In genomic region chr11:46336781-46337180, GRCh38 we compare ENCODE assay signal across 1 cellular context.
TF ChIP-seq lines count a peak whose summit lies in the region.

No MANE protein-coding gene starts in this region.

TF ChIP-seq in K562, 482 proteins besides CTCF, POLR2A, EP300 and RAD21 (continued from another document and continues in another):
- TF ChIP-seq, protein P1, sequence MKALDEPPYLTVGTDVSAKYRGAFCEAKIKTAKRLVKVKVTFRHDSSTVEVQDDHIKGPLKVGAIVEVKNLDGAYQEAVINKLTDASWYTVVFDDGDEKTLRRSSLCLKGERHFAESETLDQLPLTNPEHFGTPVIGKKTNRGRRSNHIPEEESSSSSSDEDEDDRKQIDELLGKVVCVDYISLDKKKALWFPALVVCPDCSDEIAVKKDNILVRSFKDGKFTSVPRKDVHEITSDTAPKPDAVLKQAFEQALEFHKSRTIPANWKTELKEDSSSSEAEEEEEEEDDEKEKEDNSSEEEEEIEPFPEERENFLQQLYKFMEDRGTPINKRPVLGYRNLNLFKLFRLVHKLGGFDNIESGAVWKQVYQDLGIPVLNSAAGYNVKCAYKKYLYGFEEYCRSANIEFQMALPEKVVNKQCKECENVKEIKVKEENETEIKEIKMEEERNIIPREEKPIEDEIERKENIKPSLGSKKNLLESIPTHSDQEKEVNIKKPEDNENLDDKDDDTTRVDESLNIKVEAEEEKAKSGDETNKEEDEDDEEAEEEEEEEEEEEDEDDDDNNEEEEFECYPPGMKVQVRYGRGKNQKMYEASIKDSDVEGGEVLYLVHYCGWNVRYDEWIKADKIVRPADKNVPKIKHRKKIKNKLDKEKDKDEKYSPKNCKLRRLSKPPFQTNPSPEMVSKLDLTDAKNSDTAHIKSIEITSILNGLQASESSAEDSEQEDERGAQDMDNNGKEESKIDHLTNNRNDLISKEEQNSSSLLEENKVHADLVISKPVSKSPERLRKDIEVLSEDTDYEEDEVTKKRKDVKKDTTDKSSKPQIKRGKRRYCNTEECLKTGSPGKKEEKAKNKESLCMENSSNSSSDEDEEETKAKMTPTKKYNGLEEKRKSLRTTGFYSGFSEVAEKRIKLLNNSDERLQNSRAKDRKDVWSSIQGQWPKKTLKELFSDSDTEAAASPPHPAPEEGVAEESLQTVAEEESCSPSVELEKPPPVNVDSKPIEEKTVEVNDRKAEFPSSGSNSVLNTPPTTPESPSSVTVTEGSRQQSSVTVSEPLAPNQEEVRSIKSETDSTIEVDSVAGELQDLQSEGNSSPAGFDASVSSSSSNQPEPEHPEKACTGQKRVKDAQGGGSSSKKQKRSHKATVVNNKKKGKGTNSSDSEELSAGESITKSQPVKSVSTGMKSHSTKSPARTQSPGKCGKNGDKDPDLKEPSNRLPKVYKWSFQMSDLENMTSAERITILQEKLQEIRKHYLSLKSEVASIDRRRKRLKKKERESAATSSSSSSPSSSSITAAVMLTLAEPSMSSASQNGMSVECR (CRISPR knock-in tag; IDR thresholded peaks at IDR 0.05): no peak
- no peak for TF ChIP-seq E2F4 (CRISPR knock-in tag; IDR thresholded peaks at IDR 0.05; ENCODE audit: low read depth)
- TF ChIP-seq NRF1 (conservative IDR thresholded peaks at IDR 0.05 in 1 of 2, IDR thresholded peaks at IDR 0.05 in 1 of 2): peak; percentile 33 to 42; a peak in 1 of 4 replicates
- TF ChIP-seq XRCC4 (IDR thresholded peaks at IDR 0.05; ENCODE audit: extremely low read depth, insufficient read depth, insufficient read length): no peak
- TF ChIP-seq, protein P2, sequence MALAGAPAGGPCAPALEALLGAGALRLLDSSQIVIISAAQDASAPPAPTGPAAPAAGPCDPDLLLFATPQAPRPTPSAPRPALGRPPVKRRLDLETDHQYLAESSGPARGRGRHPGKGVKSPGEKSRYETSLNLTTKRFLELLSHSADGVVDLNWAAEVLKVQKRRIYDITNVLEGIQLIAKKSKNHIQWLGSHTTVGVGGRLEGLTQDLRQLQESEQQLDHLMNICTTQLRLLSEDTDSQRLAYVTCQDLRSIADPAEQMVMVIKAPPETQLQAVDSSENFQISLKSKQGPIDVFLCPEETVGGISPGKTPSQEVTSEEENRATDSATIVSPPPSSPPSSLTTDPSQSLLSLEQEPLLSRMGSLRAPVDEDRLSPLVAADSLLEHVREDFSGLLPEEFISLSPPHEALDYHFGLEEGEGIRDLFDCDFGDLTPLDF (CRISPR knock-in tag; IDR thresholded peaks at IDR 0.05): no peak
- TF ChIP-seq ZNF507 (tag; conservative IDR thresholded peaks at IDR 0.05): no peak
- no peak for TF ChIP-seq ZNF324 (CRISPR knock-in tag; IDR thresholded peaks at IDR 0.05)
- no peak for TF ChIP-seq TCF7L2 (IDR thresholded peaks at IDR 0.05; ENCODE audit: low read depth, low read length)
- TF ChIP-seq ZC3H8 (IDR thresholded peaks at IDR 0.05): no peak
- TF ChIP-seq SAP30 (IDR thresholded peaks at IDR 0.05; ENCODE audit: borderline replicate concordance, insufficient read depth, low read depth, low read length, poor library complexity, severe bottlenecking): no peak
- TF ChIP-seq, protein P3, sequence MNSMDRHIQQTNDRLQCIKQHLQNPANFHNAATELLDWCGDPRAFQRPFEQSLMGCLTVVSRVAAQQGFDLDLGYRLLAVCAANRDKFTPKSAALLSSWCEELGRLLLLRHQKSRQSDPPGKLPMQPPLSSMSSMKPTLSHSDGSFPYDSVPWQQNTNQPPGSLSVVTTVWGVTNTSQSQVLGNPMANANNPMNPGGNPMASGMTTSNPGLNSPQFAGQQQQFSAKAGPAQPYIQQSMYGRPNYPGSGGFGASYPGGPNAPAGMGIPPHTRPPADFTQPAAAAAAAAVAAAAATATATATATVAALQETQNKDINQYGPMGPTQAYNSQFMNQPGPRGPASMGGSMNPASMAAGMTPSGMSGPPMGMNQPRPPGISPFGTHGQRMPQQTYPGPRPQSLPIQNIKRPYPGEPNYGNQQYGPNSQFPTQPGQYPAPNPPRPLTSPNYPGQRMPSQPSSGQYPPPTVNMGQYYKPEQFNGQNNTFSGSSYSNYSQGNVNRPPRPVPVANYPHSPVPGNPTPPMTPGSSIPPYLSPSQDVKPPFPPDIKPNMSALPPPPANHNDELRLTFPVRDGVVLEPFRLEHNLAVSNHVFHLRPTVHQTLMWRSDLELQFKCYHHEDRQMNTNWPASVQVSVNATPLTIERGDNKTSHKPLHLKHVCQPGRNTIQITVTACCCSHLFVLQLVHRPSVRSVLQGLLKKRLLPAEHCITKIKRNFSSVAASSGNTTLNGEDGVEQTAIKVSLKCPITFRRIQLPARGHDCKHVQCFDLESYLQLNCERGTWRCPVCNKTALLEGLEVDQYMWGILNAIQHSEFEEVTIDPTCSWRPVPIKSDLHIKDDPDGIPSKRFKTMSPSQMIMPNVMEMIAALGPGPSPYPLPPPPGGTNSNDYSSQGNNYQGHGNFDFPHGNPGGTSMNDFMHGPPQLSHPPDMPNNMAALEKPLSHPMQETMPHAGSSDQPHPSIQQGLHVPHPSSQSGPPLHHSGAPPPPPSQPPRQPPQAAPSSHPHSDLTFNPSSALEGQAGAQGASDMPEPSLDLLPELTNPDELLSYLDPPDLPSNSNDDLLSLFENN (IDR thresholded peaks at IDR 0.05; ENCODE audit: low read depth in 2 of 2, low read length in 2 of 2): no peak
- no peak for TF ChIP-seq ZNF274 (IDR thresholded peaks at IDR 0.05; ENCODE audit: borderline replicate concordance, low read depth, low read length)
- TF ChIP-seq, protein P4, sequence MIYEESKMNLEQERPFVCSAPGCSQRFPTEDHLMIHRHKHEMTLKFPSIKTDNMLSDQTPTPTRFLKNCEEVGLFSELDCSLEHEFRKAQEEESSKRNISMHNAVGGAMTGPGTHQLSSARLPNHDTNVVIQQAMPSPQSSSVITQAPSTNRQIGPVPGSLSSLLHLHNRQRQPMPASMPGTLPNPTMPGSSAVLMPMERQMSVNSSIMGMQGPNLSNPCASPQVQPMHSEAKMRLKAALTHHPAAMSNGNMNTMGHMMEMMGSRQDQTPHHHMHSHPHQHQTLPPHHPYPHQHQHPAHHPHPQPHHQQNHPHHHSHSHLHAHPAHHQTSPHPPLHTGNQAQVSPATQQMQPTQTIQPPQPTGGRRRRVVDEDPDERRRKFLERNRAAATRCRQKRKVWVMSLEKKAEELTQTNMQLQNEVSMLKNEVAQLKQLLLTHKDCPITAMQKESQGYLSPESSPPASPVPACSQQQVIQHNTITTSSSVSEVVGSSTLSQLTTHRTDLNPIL (CRISPR knock-in tag; IDR thresholded peaks at IDR 0.05): no peak
- TF ChIP-seq SAFB (IDR thresholded peaks at IDR 0.05; ENCODE audit: borderline replicate concordance, low read depth, low read length): no peak
- no peak for TF ChIP-seq NR4A1 (CRISPR knock-in tag; IDR thresholded peaks at IDR 0.05)
- no peak for TF ChIP-seq NR4A1 (tag; IDR thresholded peaks at IDR 0.05)
- TF ChIP-seq SIX5 (IDR thresholded peaks at IDR 0.05; ENCODE audit: borderline replicate concordance in 1 of 2, insufficient read depth in 1 of 2, low read depth in 1 of 2, low read length in 2 of 2): no peak
- TF ChIP-seq ZBTB5 (IDR thresholded peaks at IDR 0.05): no peak
- TF ChIP-seq CGGBP1 (CRISPR knock-in tag; IDR thresholded peaks at IDR 0.05): no peak
- 0 out of 2 replicates have a peak, but pooled peaks have one; percentile 10 for TF ChIP-seq MTA2 (IDR thresholded peaks at IDR 0.05; ENCODE audit: low read depth)
- no peak for TF ChIP-seq XRCC5 (IDR thresholded peaks at IDR 0.05; ENCODE audit: low read depth, low read length)
- no peak for TF ChIP-seq HNRNPH1 (optimal IDR thresholded peaks at IDR 0.05; ENCODE audit: low read depth, low read length)
- TF ChIP-seq ZNF696 (CRISPR knock-in tag; conservative IDR thresholded peaks at IDR 0.05): no peak
- TF ChIP-seq, protein P5, sequence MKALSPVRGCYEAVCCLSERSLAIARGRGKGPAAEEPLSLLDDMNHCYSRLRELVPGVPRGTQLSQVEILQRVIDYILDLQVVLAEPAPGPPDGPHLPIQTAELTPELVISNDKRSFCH (CRISPR knock-in tag; IDR thresholded peaks at IDR 0.05): no peak
- TF ChIP-seq, protein P5 (tag; IDR thresholded peaks at IDR 0.05): no peak
- peak; percentile 94 for TF ChIP-seq HES1 (IDR thresholded peaks at IDR 0.05; ENCODE audit: low read depth)
- TF ChIP-seq, protein P6, sequence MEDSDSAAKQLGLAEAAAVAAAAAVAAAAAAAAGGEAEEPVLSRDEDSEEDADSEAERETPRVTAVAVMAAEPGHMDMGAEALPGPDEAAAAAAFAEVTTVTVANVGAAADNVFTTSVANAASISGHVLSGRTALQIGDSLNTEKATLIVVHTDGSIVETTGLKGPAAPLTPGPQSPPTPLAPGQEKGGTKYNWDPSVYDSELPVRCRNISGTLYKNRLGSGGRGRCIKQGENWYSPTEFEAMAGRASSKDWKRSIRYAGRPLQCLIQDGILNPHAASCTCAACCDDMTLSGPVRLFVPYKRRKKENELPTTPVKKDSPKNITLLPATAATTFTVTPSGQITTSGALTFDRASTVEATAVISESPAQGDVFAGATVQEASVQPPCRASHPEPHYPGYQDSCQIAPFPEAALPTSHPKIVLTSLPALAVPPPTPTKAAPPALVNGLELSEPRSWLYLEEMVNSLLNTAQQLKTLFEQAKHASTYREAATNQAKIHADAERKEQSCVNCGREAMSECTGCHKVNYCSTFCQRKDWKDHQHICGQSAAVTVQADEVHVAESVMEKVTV (CRISPR knock-in tag; IDR thresholded peaks at IDR 0.05): no peak
- TF ChIP-seq POLR2AphosphoS5 (IDR thresholded peaks at IDR 0.05; ENCODE audit: control insufficient read depth, insufficient read depth, low read depth, low read length): no peak
- TF ChIP-seq ERF (CRISPR knock-in tag; IDR thresholded peaks at IDR 0.05): no peak
- 0 out of 2 replicates have a peak, but pooled peaks have one; percentile 48 for TF ChIP-seq MEF2D (tag; conservative IDR thresholded peaks at IDR 0.05; ENCODE audit: low read depth)
- no peak for TF ChIP-seq ZNF512 (tag; IDR thresholded peaks at IDR 0.05)
- TF ChIP-seq RFX5 (IDR thresholded peaks at IDR 0.05; ENCODE audit: low read depth, low read length): no peak
- TF ChIP-seq L3MBTL2 (IDR thresholded peaks at IDR 0.05): 0 out of 2 replicates have a peak, but pooled peaks have one; percentile 51
- TF ChIP-seq CBX5 (IDR thresholded peaks at IDR 0.05; ENCODE audit: borderline replicate concordance, low read depth): no peak
- TF ChIP-seq SIN3B (IDR thresholded peaks at IDR 0.05; ENCODE audit: low read depth): no peak
- no peak for TF ChIP-seq TBP (optimal IDR thresholded peaks at IDR 0.05; ENCODE audit: low read depth, low read length)
- TF ChIP-seq SP1 (CRISPR knock-in tag; IDR thresholded peaks at IDR 0.05): peak; percentile 52; the same call in 1 of the 2 replicates
- peak; percentile 9 for TF ChIP-seq DACH1 (IDR thresholded peaks at IDR 0.05; ENCODE audit: partially characterized antibody)
- no peak for TF ChIP-seq EZH2 (IDR thresholded peaks at IDR 0.05; ENCODE audit: borderline replicate concordance, low read depth, low read length)
- TF ChIP-seq FOXO4 (CRISPR knock-in tag; IDR thresholded peaks at IDR 0.05): no peak
- peak in 1 of 2 experiments; percentile 77; a peak in 1 of 4 replicates for TF ChIP-seq TBL1XR1 (IDR thresholded peaks at IDR 0.05; ENCODE audit: low read length in 2 of 2)
- TF ChIP-seq MAFF (IDR thresholded peaks at IDR 0.05; ENCODE audit: low read length): no peak
- peak; percentile 53; the same call in 1 of the 2 replicates for TF ChIP-seq SOX6 (IDR thresholded peaks at IDR 0.05)
